31 cellular contexts compared by ENCODE assay signal in genomic region chr11:71158936-71159335, GRCh38.
"Had no signal": no experiment of that assay in that cellular context is flagged by ENCODE, and none has a peak within 500 bp of the region (broad histone marks: within the 10 kb centered on the region; RNA-seq: fewer than 3 reads in every experiment).

No MANE protein-coding gene starts in this region.

- H3K4me3 ChIP-seq: adrenal gland, body of pancreas, breast epithelium, MG63, Peyer's patch, SJSA1 had no signal

- H3K27ac ChIP-seq: adrenal gland, body of pancreas, breast epithelium, Peyer's patch, SJSA1 had no signal

- DNase-seq: activated CD4-positive, alpha-beta memory T cell treated with anti-CD3 and anti-CD28 coated beads for 36 hours; activated CD4-positive, alpha-beta T cell treated with anti-CD3 and anti-CD28 coated beads for 36 hours; activated CD4-positive, alpha-beta T cell treated with anti-CD3 and anti-CD28 coated beads, Interleukin-2, amount 10 ng/mL, durations not matched to agents 7 days and 5 days; activated CD8-positive, alpha-beta memory T cell treated with anti-CD3 and anti-CD28 coated beads, Interleukin-2, amount 50 U/mL, for 4 hours; activated gamma-delta T cell; activated naive CD4-positive, alpha-beta T cell treated with anti-CD3 and anti-CD28 coated beads for 36 hours; activated T-cell treated with anti-CD3 and anti-CD28 coated beads for 4 hours; activated T-cell treated with anti-CD3 and anti-CD28 coated beads, Interleukin-2, amount 50 U/mL, for 4 hours; body of pancreas; Kasumi-1; KG1; MG63; NCI-H1048; NCI-H1436 treated with DMSO at 0.1 percent for 48 hours; NCI-H1694 treated with DMSO at 0.1 percent for 48 hours; NCI-H2029; NCI-H345; NCI-H526; NCI-H748 treated with DMSO at 0.1 percent for 48 hours; NK-92 treated with Interleukin-12 subunit alpha and Interleukin-12 subunit beta, amount 100 ng/mL, for 24 hours; PC-3; RPMI8226; SHP77 treated with DMSO at 0.1 percent for 48 hours; SK-N-SH had no signal

- ATAC-seq: activated CD4-positive, alpha-beta T cell treated with anti-CD3 and anti-CD28 coated beads for 36 hours; activated CD4-positive, CD25-positive, alpha-beta regulatory T cell treated with anti-CD3 and anti-CD28 coated beads, Interleukin-2, amount 50 U/mL, for 24 hours; activated naive CD4-positive, alpha-beta T cell treated with anti-CD3 and anti-CD28 coated beads, Interleukin-2, amount 50 U/mL, for 72 hours; activated T-cell treated with anti-CD3 and anti-CD28 coated beads, Interleukin-2, amount 50 U/mL, for 4 hours; body of pancreas; PC-3; WTC11 had no signal

- H3K36me3 ChIP-seq: adrenal gland, breast epithelium, MG63, Peyer's patch, SJSA1 had no signal

- H3K27me3 ChIP-seq: adrenal gland, body of pancreas, breast epithelium, MG63, Peyer's patch, SJSA1 had no signal

- H3K9me3 ChIP-seq: adrenal gland, body of pancreas, breast epithelium, MG63, Peyer's patch, SJSA1, SK-N-SH had no signal

- H3K4me1 ChIP-seq: adrenal gland, breast epithelium, Peyer's patch, SJSA1 had no signal
